Comparison of ENCODE assay signal across 14 cellular contexts in the genomic region with DNA sequence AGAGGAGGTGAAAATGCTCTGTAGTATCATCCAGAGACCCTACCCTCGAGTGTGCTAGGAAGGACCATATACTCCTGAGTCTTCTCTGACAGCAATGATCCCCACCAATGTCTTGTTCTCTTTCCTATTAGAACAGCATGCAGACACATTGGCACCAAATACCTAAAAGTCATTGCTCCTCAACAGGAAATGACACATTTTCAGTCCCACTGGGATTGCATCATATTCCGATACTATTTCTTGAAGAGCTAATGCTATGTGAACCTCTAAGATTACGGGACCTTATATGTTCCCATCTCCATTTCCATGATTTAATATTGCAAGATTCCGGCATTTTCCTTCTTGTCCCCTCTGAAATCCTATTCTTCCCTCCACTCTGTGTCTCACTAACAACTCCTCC.
DNase-seq lines count a peak whose midpoint lies in the region; ATAC-seq, FAIRE-seq and TF ChIP-seq lines count a peak whose summit lies in the region.
"Had no signal": no experiment of that assay in that cellular context is flagged by ENCODE, and none has a peak within 500 bp of the region (broad histone marks: within the 10 kb centered on the region; RNA-seq: fewer than 3 reads in every experiment).

No MANE protein-coding gene starts in this region.

- H3K4me3 Mint-ChIP-seq in CD4-positive, alpha-beta memory T cell, result no peak overlapping the region

- RAD21 ChIA-PET in HCT116 (lab: Charles Lee; ENCODE audit: low non-redundant PET in 1 of 2, low total read pairs in 2 of 2, uncharacterized antibody in 2 of 2, unreplicated experiment in 2 of 2), result no interaction called here

- WGBS in A549 (ENCODE audit: missing lambda C conversion rate), result 55% methylated on average over 4 of the region's 4 CpGs

- H3K9me2 ChIP-seq in HCT116 (ENCODE audit: insufficient read depth), result no peaks in the 10 kb centered on the region

- no TSS peak for BruUV-seq in HCT116 (replicated peaks; lab: Mats Ljungman, UMichigan)

- peaks cover 0 to 2% (median 0%) of the 10 kb centered on the region in 8 donors for H3K9me3 Mint-ChIP-seq in CD4-positive, alpha-beta memory T cell

- TF ChIP-seq CTCF in A549 (IDR thresholded peaks at IDR 0.05) (no peak), HCT116 (IDR thresholded peaks at IDR 0.05 in 2 of 3, conservative IDR thresholded peaks at IDR 0.05 in 1 of 3; ENCODE audit: borderline replicate concordance in 1 of 3, insufficient read depth in 1 of 3, low read depth in 2 of 3, low read length in 2 of 3) (no peak), RWPE2 (IDR thresholded peaks at IDR 0.05; ENCODE audit: poor library complexity, severe bottlenecking) (no peak)

- peak in 1 of 2 experiments; percentile 58 for DNase-seq in A549 (ENCODE audit: low read depth in 1 of 2, low spot score in 1 of 2)
- no peak for DNase-seq in HCT116 (ENCODE audit: low read depth, low spot score)
- DNase-seq in RWPE2 (ENCODE audit: low spot score), result no peak
- peak; percentile 64 for DNase-seq in fibroblast of peridontal ligament (ENCODE audit: extremely low read depth)
- no peak for DNase-seq in CD4-positive, alpha-beta memory T cell
- DNase-seq in OCI-M1 (lab: John Stamatoyannopoulos, UW), result no peak
- DNase-seq: activated naive CD4-positive, alpha-beta T cell treated with Interleukin-2 at 50 U/mL for 16 hours; cerebellar nuclear complex; esophagus squamous epithelium; psoas muscle; stimulated activated CD4-positive, alpha-beta T cell treated with anti-CD3 and anti-CD28 coated beads, Interleukin-4, amount 100 ng/mL, for 4 hours; stimulated activated naive CD4-positive, alpha-beta T cell had no signal

- peak overlapping the region; percentile 66 for H3K4me2 ChIP-seq in A549
- H3K4me2 ChIP-seq in HCT116 (ENCODE audit: low read length), result peak overlapping the region; percentile 66

- no peak overlapping the region for H3K9ac ChIP-seq in HCT116 (ENCODE audit: low read length)

- TF ChIP-seq POLR2A in A549 (IDR thresholded peaks at IDR 0.05; ENCODE audit: low read length) (no peak), HCT116 (IDR thresholded peaks at IDR 0.05; ENCODE audit: borderline replicate concordance, extremely low read depth, insufficient read depth, insufficient read length) (no peak)

- H3K9me3 ChIP-seq in A549, result no peaks in the 10 kb centered on the region
- no peaks in the 10 kb centered on the region for H3K9me3 ChIP-seq in HCT116 (ENCODE audit: control insufficient read depth in 1 of 2, insufficient read depth in 1 of 2, low read depth in 1 of 2, low read length in 2 of 2)
- no peaks in the 10 kb centered on the region for H3K9me3 ChIP-seq in RWPE2 (ENCODE audit: severe bottlenecking)
- no peaks in the 10 kb centered on the region for H3K9me3 ChIP-seq in CD4-positive, alpha-beta memory T cell (ENCODE audit: control insufficient read depth in 1 of 2, low read length in 2 of 2)
- H3K9me3 ChIP-seq: esophagus squamous epithelium, psoas muscle had no signal

- no peak for TF ChIP-seq EP300 in A549 (IDR thresholded peaks at IDR 0.05)

- no peaks in the 10 kb centered on the region for H3K27me3 ChIP-seq in HCT116 (ENCODE audit: insufficient read depth, low read length)
- H3K27me3 ChIP-seq in RWPE2 (ENCODE audit: insufficient read depth, poor library complexity, severe bottlenecking), result no peaks in the 10 kb centered on the region
- no peaks in the 10 kb centered on the region for H3K27me3 ChIP-seq in CD4-positive, alpha-beta memory T cell (ENCODE audit: insufficient read depth, low read length)
- H3K27me3 ChIP-seq: esophagus squamous epithelium had no signal

- no peaks in the 10 kb centered on the region for H3K36me3 Mint-ChIP-seq in CD4-positive, alpha-beta memory T cell

- no peaks in the 10 kb centered on the region for H3K79me2 ChIP-seq in HCT116 (ENCODE audit: insufficient read depth, low read length)

- H3K27me3 Mint-ChIP-seq in CD4-positive, alpha-beta memory T cell, result no peaks in the 10 kb centered on the region

- H3K27ac ChIP-seq in A549 (peak overlapping the region; percentile 87), HCT116 (ENCODE audit: low read depth, low read length) (no peak overlapping the region), RWPE2 (ENCODE audit: poor library complexity, severe bottlenecking) (peak overlapping the region; percentile 71)
- H3K27ac ChIP-seq in CD4-positive, alpha-beta memory T cell (ENCODE audit: low read depth, low read length), result no peak overlapping the region
- H3K27ac ChIP-seq: esophagus squamous epithelium, psoas muscle had no signal

- no peaks in the 10 kb centered on the region for H4K20me1 ChIP-seq in HCT116 (ENCODE audit: insufficient read depth)

- H3K4me3 ChIP-seq in A549, result no peak overlapping the region; the same call in 2 of the 3 replicates
- no peak overlapping the region for H3K4me3 ChIP-seq in HCT116 (replicated peaks in 1 of 2; ENCODE audit: low read depth in 1 of 2, low read length in 2 of 2)
- H3K4me3 ChIP-seq in RWPE2 (ENCODE audit: severe bottlenecking), result no peak overlapping the region
- no peak overlapping the region for H3K4me3 ChIP-seq in CD4-positive, alpha-beta memory T cell (ENCODE audit: low read length in 2 of 2)
- H3K4me3 ChIP-seq: esophagus squamous epithelium, psoas muscle had no signal

- TF ChIP-seq RAD21 in A549 (conservative IDR thresholded peaks at IDR 0.05 in 1 of 2, IDR thresholded peaks at IDR 0.05 in 1 of 2) (no peak), HCT116 (IDR thresholded peaks at IDR 0.05; ENCODE audit: low read depth) (no peak)

- POLR2A ChIA-PET in A549 (lab: Yijun Ruan, JAX), result no interaction called here
- POLR2A ChIA-PET in HCT116 (lab: Charles Lee), result no interaction called here
- POLR2A ChIA-PET in CD4-positive, alpha-beta memory T cell (lab: Charles Lee; ENCODE audit: partially characterized antibody), result interaction anchor here (1.8 kb wide), 1 partner anchor 31 kb away, joined by 5 read pairs; no protein-coding TSS in a partner anchor

- ATAC-seq in A549 (no peak), HCT116 (no peak), RWPE2 (ENCODE audit: low read depth) (0 out of 3 replicates have a peak, but pooled peaks have one; percentile 5), HG03135 (IDR thresholded peaks at IDR 0.05; ENCODE audit: unreplicated experiment) (no peak), HG03196 (IDR thresholded peaks at IDR 0.05; ENCODE audit: unreplicated experiment) (no peak)
- ATAC-seq: psoas muscle had no signal

- CTCF ChIA-PET in A549 (lab: Yijun Ruan, JAX), result interaction anchor here (0.6 to 4.3 kb wide), 3 partner anchors 14 to 148 kb away, joined by 3 to 22 read pairs (median 3); no protein-coding TSS in a partner anchor
- CTCF ChIA-PET in HCT116 (lab: Charles Lee), result no interaction called here
- CTCF ChIA-PET in CD4-positive, alpha-beta memory T cell (lab: Charles Lee; ENCODE audit: partially characterized antibody), result interaction anchor here (0.9 to 2.0 kb wide), 5 partner anchors 24 to 249 kb away, joined by 3 to 6 read pairs (median 3); no protein-coding TSS in a partner anchor

- H3K4me1 ChIP-seq in A549, result peaks cover 28% of the 10 kb centered on the region
- peaks cover 7 to 24% of the 10 kb centered on the region in 2 experiments; a peak in 3 of 4 replicates for H3K4me1 ChIP-seq in HCT116 (ENCODE audit: control insufficient read depth in 1 of 2, insufficient read depth in 2 of 2, low read length in 2 of 2)
- peaks cover 25% of the 10 kb centered on the region for H3K4me1 ChIP-seq in RWPE2 (ENCODE audit: insufficient read depth, poor library complexity, severe bottlenecking)
- H3K4me1 ChIP-seq in CD4-positive, alpha-beta memory T cell (ENCODE audit: insufficient read depth, low read length), result peaks cover 41% of the 10 kb centered on the region
- H3K4me1 ChIP-seq: psoas muscle had no signal

- H3K36me3 ChIP-seq in HCT116 (ENCODE audit: control insufficient read depth in 1 of 2, insufficient read depth in 2 of 2, low read length in 2 of 2), result no peaks in the 10 kb centered on the region
- no peaks in the 10 kb centered on the region for H3K36me3 ChIP-seq in RWPE2 (ENCODE audit: low read depth)
- H3K36me3 ChIP-seq in CD4-positive, alpha-beta memory T cell (ENCODE audit: insufficient read depth, low read length), result no peaks in the 10 kb centered on the region
- H3K36me3 ChIP-seq: esophagus squamous epithelium had no signal

- intact Hi-C loops in HCT116 (cut with micrococcal nuclease), result loop anchor here (2.0 kb wide), 1 partner anchor 362 kb away; no protein-coding TSS in a partner anchor
- intact Hi-C loops in CD4-positive, alpha-beta memory T cell (cut with micrococcal nuclease), result loop anchor here (5.0 to 10.0 kb wide), 2 partner anchors 225 to 902 kb away; no protein-coding TSS in a partner anchor

- peaks cover 28 to 42% (median 38%) of the 10 kb centered on the region in 4 donors for H3K4me1 Mint-ChIP-seq in CD4-positive, alpha-beta memory T cell

- H2AFZ ChIP-seq in HCT116 (ENCODE audit: low read depth, low read length, poor library complexity, severe bottlenecking), result peak overlapping the region; percentile 98

- FAIRE-seq in A549 (lab: Jason Lieb, UNC), result peak; percentile 72

- H3K27ac Mint-ChIP-seq in CD4-positive, alpha-beta memory T cell, result peak overlapping the region in 2 of 7 donors; percentile 30 to 43

TF ChIP-seq in A549, 52 proteins besides CTCF, POLR2A, EP300 and RAD21 (continues in another document):
- peak; percentile 38; the same call in 1 of the 2 replicates for TF ChIP-seq FOXS1 (CRISPR knock-in tag; IDR thresholded peaks at IDR 0.05)
- no peak for TF ChIP-seq NR3C1 (IDR thresholded peaks at IDR 0.05)
- no peak for TF ChIP-seq E2F6 (IDR thresholded peaks at IDR 0.05; ENCODE audit: borderline replicate concordance, low read depth)
- TF ChIP-seq EHMT2 (IDR thresholded peaks at IDR 0.05; ENCODE audit: low read depth), result no peak
- TF ChIP-seq CHD4 (IDR thresholded peaks at IDR 0.05; ENCODE audit: borderline replicate concordance), result 0 out of 2 replicates have a peak, but pooled peaks have one; percentile 33

TF ChIP-seq in HCT116, 20 proteins besides CTCF, POLR2A, EP300 and RAD21 (continues in another document):
- TF ChIP-seq TCF7L2 (IDR thresholded peaks at IDR 0.05; ENCODE audit: borderline replicate concordance, extremely low read depth, insufficient read depth, insufficient read length) (no peak), ZFX (IDR thresholded peaks at IDR 0.05) (no peak), SIN3A (IDR thresholded peaks at IDR 0.05; ENCODE audit: low read depth) (no peak), FOSL1 (IDR thresholded peaks at IDR 0.05; ENCODE audit: low read depth) (peak; percentile 33; the same call in 1 of the 2 replicates), YY1 (IDR thresholded peaks at IDR 0.05; ENCODE audit: extremely low read depth, insufficient replicate concordance, low read depth, low read length) (no peak), EGR1 (IDR thresholded peaks at IDR 0.05; ENCODE audit: low read depth) (no peak), ELF1 (IDR thresholded peaks at IDR 0.05; ENCODE audit: borderline replicate concordance, low read depth) (no peak), CEBPB (IDR thresholded peaks at IDR 0.05; ENCODE audit: low read depth) (peak; percentile 80)

Comparison
In these comparisons a context has a peak if more than half of its experiments do, and no peak if none do; other contexts are left out.
1. H3K27ac ChIP-seq: peak in A549 (2 of 2) and RWPE2 (single experiment); none in HCT116 (single experiment) and CD4-positive, alpha-beta memory T cell (single experiment).
2. Of the 6 proteins assayed by ChIP-seq in both A549 and HCT116: peak only in A549: none; only in HCT116: none; in both: CEBPB; in neither: 5.